In genomic region chr5:151192626-151193025, GRCh38 we compare ENCODE assay signal across 16 cellular contexts. TPM values are rescaled to one million over a fixed set of nuclear protein-coding genes. Genes with fewer than 3 reads are reported as not detected.
A peak's percentile ranks its signal among the peaks of the same experiment; 100 is the strongest.
DNase-seq lines count a peak whose midpoint lies in the region; ATAC-seq, FAIRE-seq and TF ChIP-seq lines count a peak whose summit lies in the region.
"Had no signal": no experiment of that assay in that cellular context is flagged by ENCODE, and none has a peak within 500 bp of the region (broad histone marks: within the 10 kb centered on the region; RNA-seq: fewer than 3 reads in every experiment).

No MANE protein-coding gene starts in this region.

- H3K27me3 Mint-ChIP-seq in activated CD8-positive, alpha-beta T cell treated with anti-CD3 and anti-CD28 coated beads for 36 hours = no peaks in the 10 kb centered on the region
- H3K27me3 Mint-ChIP-seq in activated CD8-positive, alpha-beta T cell treated with anti-CD3 and anti-CD28 coated beads, Interleukin-2, amount 10 ng/mL, durations not matched to agents 7 days and 5 days (ENCODE audit: low read depth) = no peaks in the 10 kb centered on the region
- no peaks in the 10 kb centered on the region for H3K27me3 Mint-ChIP-seq in activated T-helper 17 cell treated with anti-CD3 and anti-CD28 coated beads, Interleukin-2, amount 50 U/mL, for 72 hours
- no peaks in the 10 kb centered on the region for H3K27me3 Mint-ChIP-seq in MCF 10A (ENCODE audit: insufficient read depth, unreplicated experiment)
- H3K27me3 Mint-ChIP-seq: IgD-negative memory B cell had no signal

- CTCF ChIA-PET in activated CD8-positive, alpha-beta T cell treated with anti-CD3 and anti-CD28 coated beads for 36 hours (lab: Charles Lee) = interaction anchor here (1.1 to 2.0 kb wide), 4 partner anchors 9 to 33 kb away, joined by 3 to 7 read pairs (median 4); partner anchors contain the start of gene CCDC69
- CTCF ChIA-PET in activated CD8-positive, alpha-beta T cell treated with anti-CD3 and anti-CD28 coated beads, Interleukin-2, amount 10 ng/mL, durations not matched to agents 7 days and 5 days (lab: Charles Lee) = interaction anchor here (0.8 to 1.3 kb wide), 3 partner anchors 22 to 78 kb away, joined by 3 to 5 read pairs (median 3); no protein-coding TSS in a partner anchor
- CTCF ChIA-PET in MCF 10A (lab: Yijun Ruan, JAX) = interaction anchor here (0.7 to 1.7 kb wide), 5 partner anchors 28 to 124 kb away, joined by 3 to 8 read pairs (median 4); no protein-coding TSS in a partner anchor

- H3K4me1 Mint-ChIP-seq in activated CD8-positive, alpha-beta T cell treated with anti-CD3 and anti-CD28 coated beads for 36 hours (ENCODE audit: low read depth) = peaks cover 64% of the 10 kb centered on the region
- H3K4me1 Mint-ChIP-seq in activated CD8-positive, alpha-beta T cell treated with anti-CD3 and anti-CD28 coated beads, Interleukin-2, amount 10 ng/mL, durations not matched to agents 7 days and 5 days (ENCODE audit: low read depth) = peaks cover 36% of the 10 kb centered on the region
- peaks cover 29% of the 10 kb centered on the region for H3K4me1 Mint-ChIP-seq in activated T-helper 17 cell treated with anti-CD3 and anti-CD28 coated beads, Interleukin-2, amount 50 U/mL, for 72 hours
- peaks cover 51% of the 10 kb centered on the region for H3K4me1 Mint-ChIP-seq in stimulated activated effector memory CD8-positive, alpha-beta T cell treated with anti-CD3 and anti-CD28 coated beads, Interleukin-12 subunit alpha, Interleukin-12 subunit beta, amount 100 ng/mL, for 72 hours
- peaks cover 26% of the 10 kb centered on the region for H3K4me1 Mint-ChIP-seq in MCF 10A (ENCODE audit: insufficient read depth, unreplicated experiment)

- H3K9me3 Mint-ChIP-seq in activated CD8-positive, alpha-beta T cell treated with anti-CD3 and anti-CD28 coated beads for 36 hours = peaks cover 32% of the 10 kb centered on the region
- peaks cover 43% of the 10 kb centered on the region for H3K9me3 Mint-ChIP-seq in activated CD8-positive, alpha-beta T cell treated with anti-CD3 and anti-CD28 coated beads, Interleukin-2, amount 10 ng/mL, durations not matched to agents 7 days and 5 days (ENCODE audit: insufficient read depth)
- peaks cover 4% of the 10 kb centered on the region for H3K9me3 Mint-ChIP-seq in activated T-helper 17 cell treated with anti-CD3 and anti-CD28 coated beads, Interleukin-2, amount 50 U/mL, for 72 hours
- H3K9me3 Mint-ChIP-seq in stimulated activated effector memory CD8-positive, alpha-beta T cell treated with anti-CD3 and anti-CD28 coated beads, Interleukin-12 subunit alpha, Interleukin-12 subunit beta, amount 100 ng/mL, for 72 hours = peaks cover 15% of the 10 kb centered on the region
- peaks cover 33% of the 10 kb centered on the region for H3K9me3 Mint-ChIP-seq in MCF 10A (ENCODE audit: unreplicated experiment)

- TF ChIP-seq CTCF in activated CD8-positive, alpha-beta T cell treated with anti-CD3 and anti-CD28 coated beads for 36 hours (IDR thresholded peaks at IDR 0.05) = no peak
- no peak for TF ChIP-seq CTCF in MCF 10A (IDR thresholded peaks at IDR 0.05; ENCODE audit: unreplicated experiment)

- FAIRE-seq in GM18507 (lab: Jason Lieb, UNC) = peak; percentile 59
- FAIRE-seq: GM12891, GM19239 had no signal

- BruUV-seq in MCF 10A (replicated peaks; lab: Mats Ljungman, UMichigan) = no TSS peak

- peaks cover 74% of the 10 kb centered on the region for H3K36me3 Mint-ChIP-seq in activated CD8-positive, alpha-beta T cell treated with anti-CD3 and anti-CD28 coated beads for 36 hours (ENCODE audit: low read depth)
- peaks cover 88% of the 10 kb centered on the region for H3K36me3 Mint-ChIP-seq in activated CD8-positive, alpha-beta T cell treated with anti-CD3 and anti-CD28 coated beads, Interleukin-2, amount 10 ng/mL, durations not matched to agents 7 days and 5 days (ENCODE audit: low read depth)
- peaks cover 92% of the 10 kb centered on the region for H3K36me3 Mint-ChIP-seq in activated T-helper 17 cell treated with anti-CD3 and anti-CD28 coated beads, Interleukin-2, amount 50 U/mL, for 72 hours (ENCODE audit: low read depth)
- H3K36me3 Mint-ChIP-seq in stimulated activated effector memory CD8-positive, alpha-beta T cell treated with anti-CD3 and anti-CD28 coated beads, Interleukin-12 subunit alpha, Interleukin-12 subunit beta, amount 100 ng/mL, for 72 hours = peaks cover 93% of the 10 kb centered on the region
- H3K36me3 Mint-ChIP-seq in MCF 10A (ENCODE audit: insufficient read depth, unreplicated experiment) = peaks cover 7% of the 10 kb centered on the region

- POLR2A ChIA-PET in activated CD8-positive, alpha-beta T cell treated with anti-CD3 and anti-CD28 coated beads for 36 hours (lab: Charles Lee) = no interaction called here
- POLR2A ChIA-PET in activated CD8-positive, alpha-beta T cell treated with anti-CD3 and anti-CD28 coated beads, Interleukin-2, amount 10 ng/mL, durations not matched to agents 7 days and 5 days (lab: Charles Lee) = no interaction called here
- POLR2A ChIA-PET in MCF 10A (lab: Yijun Ruan, JAX) = interaction anchor here (2.0 kb wide), 1 partner anchor 16 kb away, joined by 6 read pairs; no protein-coding TSS in a partner anchor

- H3K4me3 Mint-ChIP-seq in activated CD8-positive, alpha-beta T cell treated with anti-CD3 and anti-CD28 coated beads for 36 hours = no peak overlapping the region
- H3K4me3 Mint-ChIP-seq in activated CD8-positive, alpha-beta T cell treated with anti-CD3 and anti-CD28 coated beads, Interleukin-2, amount 10 ng/mL, durations not matched to agents 7 days and 5 days = no peak overlapping the region
- H3K4me3 Mint-ChIP-seq in activated T-helper 17 cell treated with anti-CD3 and anti-CD28 coated beads, Interleukin-2, amount 50 U/mL, for 72 hours = no peak overlapping the region
- H3K4me3 Mint-ChIP-seq in stimulated activated effector memory CD8-positive, alpha-beta T cell treated with anti-CD3 and anti-CD28 coated beads, Interleukin-12 subunit alpha, Interleukin-12 subunit beta, amount 100 ng/mL, for 72 hours = no peak overlapping the region
- H3K4me3 Mint-ChIP-seq in MCF 10A (ENCODE audit: unreplicated experiment) = no peak overlapping the region
- H3K4me3 Mint-ChIP-seq: H9 had no signal

- peak overlapping the region; percentile 78 for H3K27ac Mint-ChIP-seq in activated CD8-positive, alpha-beta T cell treated with anti-CD3 and anti-CD28 coated beads for 36 hours
- H3K27ac Mint-ChIP-seq in activated CD8-positive, alpha-beta T cell treated with anti-CD3 and anti-CD28 coated beads, Interleukin-2, amount 10 ng/mL, durations not matched to agents 7 days and 5 days = no peak overlapping the region
- H3K27ac Mint-ChIP-seq in activated T-helper 17 cell treated with anti-CD3 and anti-CD28 coated beads, Interleukin-2, amount 50 U/mL, for 72 hours = peak overlapping the region; percentile 14
- peak overlapping the region; percentile 52 for H3K27ac Mint-ChIP-seq in stimulated activated effector memory CD8-positive, alpha-beta T cell treated with anti-CD3 and anti-CD28 coated beads, Interleukin-12 subunit alpha, Interleukin-12 subunit beta, amount 100 ng/mL, for 72 hours
- H3K27ac Mint-ChIP-seq in MCF 10A (ENCODE audit: low read depth, unreplicated experiment) = no peak overlapping the region
- H3K27ac Mint-ChIP-seq: H9 had no signal

- no peak for ATAC-seq in activated CD8-positive, alpha-beta T cell treated with anti-CD3 and anti-CD28 coated beads for 36 hours
- no peak for ATAC-seq in activated CD8-positive, alpha-beta T cell treated with anti-CD3 and anti-CD28 coated beads, Interleukin-2, amount 10 ng/mL, durations not matched to agents 7 days and 5 days
- no peak for ATAC-seq in activated T-helper 17 cell treated with anti-CD3 and anti-CD28 coated beads, Interleukin-2, amount 50 U/mL, for 72 hours (replicated peaks)
- no peak for ATAC-seq in stimulated activated effector memory CD8-positive, alpha-beta T cell treated with anti-CD3 and anti-CD28 coated beads, Interleukin-12 subunit alpha, Interleukin-12 subunit beta, amount 100 ng/mL, for 72 hours
- no peak for ATAC-seq in HG02759 (IDR thresholded peaks at IDR 0.05; ENCODE audit: unreplicated experiment)

- DNase-seq in activated CD8-positive, alpha-beta T cell treated with anti-CD3 and anti-CD28 coated beads for 36 hours = no peak
- DNase-seq in activated CD8-positive, alpha-beta T cell treated with anti-CD3 and anti-CD28 coated beads, Interleukin-2, amount 10 ng/mL, durations not matched to agents 7 days and 5 days = no peak
- DNase-seq in GM18507 (ENCODE audit: extremely low spot score, insufficient read length, low read depth) (no peak), MCF 10A (ENCODE audit: unreplicated experiment) (no peak)
- no peak for DNase-seq in stimulated activated effector memory CD8-positive, alpha-beta T cell treated with anti-CD3 and anti-CD28 coated beads, Interleukin-12 subunit alpha, Interleukin-12 subunit beta, amount 100 ng/mL, for 72 hours (ENCODE audit: low spot score in 2 of 2)
- DNase-seq: Calu3, DMS 273 treated with DMSO at 0.1 percent for 48 hours, DMS79, GOT3, H9 had no signal

- intact Hi-C loops in activated CD8-positive, alpha-beta T cell treated with anti-CD3 and anti-CD28 coated beads for 36 hours (cut with micrococcal nuclease) = no loop called here
- intact Hi-C loops in MCF 10A (cut with micrococcal nuclease) = no loop called here

RNA-seq across cellular contexts. Expression of gene CCDC69, which starts 31.3 kb away (rescaled TPM):
- 10 to 100 TPM; 33.0 to 34.5 TPM for total RNA-seq in activated CD8-positive, alpha-beta T cell treated with anti-CD3 and anti-CD28 coated beads for 36 hours
- total RNA-seq in activated CD8-positive, alpha-beta T cell treated with anti-CD3 and anti-CD28 coated beads, Interleukin-2, amount 10 ng/mL, durations not matched to agents 7 days and 5 days = 10 to 100 TPM; 87.6 to 92.7 TPM
- 10 to 100 TPM; 27.4 to 40.1 TPM for total RNA-seq in activated T-helper 17 cell treated with anti-CD3 and anti-CD28 coated beads, Interleukin-2, amount 50 U/mL, for 72 hours
- 2.8 and 3.0 TPM in 2 replicates for total RNA-seq in MCF 10A (2022)
- total RNA-seq: A673 had no signal

RNA-seq across cellular contexts. Expression of gene ANXA6, which starts 35.0 kb away (rescaled TPM):
- 100 to 1,000 TPM; 328 to 336 TPM for total RNA-seq in activated CD8-positive, alpha-beta T cell treated with anti-CD3 and anti-CD28 coated beads for 36 hours
- total RNA-seq in activated CD8-positive, alpha-beta T cell treated with anti-CD3 and anti-CD28 coated beads, Interleukin-2, amount 10 ng/mL, durations not matched to agents 7 days and 5 days = 100 to 1,000 TPM; 481 to 495 TPM
- total RNA-seq in activated T-helper 17 cell treated with anti-CD3 and anti-CD28 coated beads, Interleukin-2, amount 50 U/mL, for 72 hours = 100 to 1,000 TPM; 432 to 559 TPM
- total RNA-seq in MCF 10A (2022) = 2.6 TPM in 2 replicates

Comparison
In these comparisons a context has a peak if more than half of its experiments do, and no peak if none do; other contexts are left out.
1. H3K27ac Mint-ChIP-seq: peak in activated CD8-positive, alpha-beta T cell treated with anti-CD3 and anti-CD28 coated beads for 36 hours (single experiment), activated T-helper 17 cell treated with anti-CD3 and anti-CD28 coated beads, Interleukin-2, amount 50 U/mL, for 72 hours (single experiment) and stimulated activated effector memory CD8-positive, alpha-beta T cell treated with anti-CD3 and anti-CD28 coated beads, Interleukin-12 subunit alpha, Interleukin-12 subunit beta, amount 100 ng/mL, for 72 hours (single experiment); none in activated CD8-positive, alpha-beta T cell treated with anti-CD3 and anti-CD28 coated beads, Interleukin-2, amount 10 ng/mL, durations not matched to agents 7 days and 5 days (single experiment) and MCF 10A (single experiment).
2. RNA of gene ANXA6, which starts 35.0 kb away (total RNA-seq): 432 to 559 TPM in activated T-helper 17 cell treated with anti-CD3 and anti-CD28 coated beads, Interleukin-2, amount 50 U/mL, for 72 hours, 481 to 495 TPM in activated CD8-positive, alpha-beta T cell treated with anti-CD3 and anti-CD28 coated beads, Interleukin-2, amount 10 ng/mL, durations not matched to agents 7 days and 5 days and 328 to 336 TPM in activated CD8-positive, alpha-beta T cell treated with anti-CD3 and anti-CD28 coated beads for 36 hours; 2.6 TPM in MCF 10A; every median in the first group is over 10 times any median in the second.